In genomic region chr19:45717131-45717982, GRCh38 we compare ENCODE assay signal across 1 cellular context.
A peak's percentile ranks its signal among the peaks of the same experiment; 100 is the strongest.
TF ChIP-seq lines count a peak whose summit lies in the region.

No MANE protein-coding gene starts in this region.

TF ChIP-seq in HepG2, 621 proteins besides CTCF, POLR2A, EP300 and RAD21 (continued from another document and continues in another):
- TF ChIP-seq TFE3 (CRISPR knock-in tag; IDR thresholded peaks at IDR 0.05) = peak; percentile 83
- no peak for TF ChIP-seq STAT5B (CRISPR knock-in tag; IDR thresholded peaks at IDR 0.05)
- TF ChIP-seq ZNF124 (CRISPR knock-in tag; IDR thresholded peaks at IDR 0.05) = 0 out of 2 replicates have a peak, but pooled peaks have one; percentile 21
- no peak for TF ChIP-seq NCOA5 (CRISPR knock-in tag; IDR thresholded peaks at IDR 0.05)
- TF ChIP-seq ZNF83 (CRISPR knock-in tag; IDR thresholded peaks at IDR 0.05; ENCODE audit: borderline replicate concordance) = no peak
- peak; percentile 30 for TF ChIP-seq ZNF883 (CRISPR knock-in tag; IDR thresholded peaks at IDR 0.05; ENCODE audit: not compliant biosample characterization)
- TF ChIP-seq ZBTB8A (CRISPR knock-in tag; IDR thresholded peaks at IDR 0.05; ENCODE audit: borderline replicate concordance, low read depth) = no peak
- TF ChIP-seq HMG20A (CRISPR knock-in tag; IDR thresholded peaks at IDR 0.05; ENCODE audit: borderline replicate concordance) = peak; percentile 39; the same call in 1 of the 2 replicates
- no peak for TF ChIP-seq ZNF660 (CRISPR knock-in tag; IDR thresholded peaks at IDR 0.05; ENCODE audit: borderline replicate concordance, low read depth)
- no peak for TF ChIP-seq ATAD3A (CRISPR knock-in tag; IDR thresholded peaks at IDR 0.05)
- no peak for TF ChIP-seq NR1H2 (CRISPR knock-in tag; IDR thresholded peaks at IDR 0.05; ENCODE audit: borderline replicate concordance, low read depth)
- TF ChIP-seq MXI1 (IDR thresholded peaks at IDR 0.05; ENCODE audit: borderline replicate concordance, low read depth, low read length) = peak; percentile 81; the same call in 2 of the 3 replicates
- TF ChIP-seq ZC3H13 (CRISPR knock-in tag; IDR thresholded peaks at IDR 0.05) = 0 out of 2 replicates have a peak, but pooled peaks have one; percentile 41
- no peak for TF ChIP-seq ZNF274 (CRISPR knock-in tag; IDR thresholded peaks at IDR 0.05)
- no peak for TF ChIP-seq PHF8 (CRISPR knock-in tag; IDR thresholded peaks at IDR 0.05)
- peak; percentile 91 for TF ChIP-seq SMYD3 (CRISPR knock-in tag; IDR thresholded peaks at IDR 0.05)
- TF ChIP-seq ZNF326 (CRISPR knock-in tag; IDR thresholded peaks at IDR 0.05; ENCODE audit: borderline replicate concordance) = no peak
- peak; percentile 59 for TF ChIP-seq ASH2L (IDR thresholded peaks at IDR 0.05; ENCODE audit: insufficient read length, low read depth, low read length)
- peak; percentile 61; the same call in 1 of the 2 replicates for TF ChIP-seq KAT8 (CRISPR knock-in tag; IDR thresholded peaks at IDR 0.05)
- TF ChIP-seq ZFP1 (CRISPR knock-in tag; IDR thresholded peaks at IDR 0.05) = peak; percentile 45; the same call in 1 of the 2 replicates
- no peak; the same call in 1 of the 2 replicates for TF ChIP-seq ZNF441 (CRISPR knock-in tag; IDR thresholded peaks at IDR 0.05; ENCODE audit: borderline replicate concordance)
- TF ChIP-seq ZMYM3 (CRISPR knock-in tag; IDR thresholded peaks at IDR 0.05) = peak; percentile 87
- TF ChIP-seq, protein P1, sequence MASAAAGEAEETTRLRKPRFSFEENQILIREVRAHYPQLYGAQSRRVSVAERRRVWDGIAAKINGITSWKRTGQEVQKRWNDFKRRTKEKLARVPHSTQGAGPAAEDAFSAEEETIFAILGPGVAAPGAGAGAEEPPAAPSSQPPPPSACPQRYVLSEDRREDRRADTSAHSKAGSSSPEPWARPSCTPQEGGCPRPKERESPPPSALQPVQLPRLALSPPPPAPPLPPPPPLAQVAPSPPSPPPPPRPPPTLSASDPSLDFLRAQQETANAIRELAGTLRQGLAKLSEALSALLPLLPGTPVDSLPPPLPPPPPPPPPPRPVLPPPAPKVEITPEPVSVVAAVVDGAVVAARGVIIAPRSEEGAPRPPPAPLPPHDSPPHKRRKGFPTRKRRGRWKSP (CRISPR knock-in tag; IDR thresholded peaks at IDR 0.05) = peak; percentile 49; the same call in 1 of the 2 replicates
- TF ChIP-seq, protein P2, sequence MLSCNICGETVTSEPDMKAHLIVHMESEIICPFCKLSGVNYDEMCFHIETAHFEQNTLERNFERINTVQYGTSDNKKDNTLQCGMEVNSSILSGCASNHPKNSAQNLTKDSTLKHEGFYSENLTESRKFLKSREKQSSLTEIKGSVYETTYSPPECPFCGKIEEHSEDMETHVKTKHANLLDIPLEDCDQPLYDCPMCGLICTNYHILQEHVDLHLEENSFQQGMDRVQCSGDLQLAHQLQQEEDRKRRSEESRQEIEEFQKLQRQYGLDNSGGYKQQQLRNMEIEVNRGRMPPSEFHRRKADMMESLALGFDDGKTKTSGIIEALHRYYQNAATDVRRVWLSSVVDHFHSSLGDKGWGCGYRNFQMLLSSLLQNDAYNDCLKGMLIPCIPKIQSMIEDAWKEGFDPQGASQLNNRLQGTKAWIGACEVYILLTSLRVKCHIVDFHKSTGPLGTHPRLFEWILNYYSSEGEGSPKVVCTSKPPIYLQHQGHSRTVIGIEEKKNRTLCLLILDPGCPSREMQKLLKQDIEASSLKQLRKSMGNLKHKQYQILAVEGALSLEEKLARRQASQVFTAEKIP (CRISPR knock-in tag; IDR thresholded peaks at IDR 0.05; ENCODE audit: borderline replicate concordance) = no peak
- TF ChIP-seq CENPT (CRISPR knock-in tag; IDR thresholded peaks at IDR 0.05; ENCODE audit: low read depth) = no peak
- TF ChIP-seq RAD51 (IDR thresholded peaks at IDR 0.05; ENCODE audit: borderline replicate concordance) = peak; percentile 73
- no peak for TF ChIP-seq AHR (CRISPR knock-in tag; IDR thresholded peaks at IDR 0.05)
- peak; percentile 60 for TF ChIP-seq TAF15 (IDR thresholded peaks at IDR 0.05; ENCODE audit: low read depth, low read length, poor library complexity, severe bottlenecking)
- TF ChIP-seq DR1 (CRISPR knock-in tag; IDR thresholded peaks at IDR 0.05) = no peak
- no peak for TF ChIP-seq ZBTB3 (CRISPR knock-in tag; IDR thresholded peaks at IDR 0.05; ENCODE audit: borderline replicate concordance, low read depth)
- TF ChIP-seq ZNF260 (CRISPR knock-in tag; IDR thresholded peaks at IDR 0.05; ENCODE audit: borderline replicate concordance, low read depth) = no peak
- TF ChIP-seq, protein P3, sequence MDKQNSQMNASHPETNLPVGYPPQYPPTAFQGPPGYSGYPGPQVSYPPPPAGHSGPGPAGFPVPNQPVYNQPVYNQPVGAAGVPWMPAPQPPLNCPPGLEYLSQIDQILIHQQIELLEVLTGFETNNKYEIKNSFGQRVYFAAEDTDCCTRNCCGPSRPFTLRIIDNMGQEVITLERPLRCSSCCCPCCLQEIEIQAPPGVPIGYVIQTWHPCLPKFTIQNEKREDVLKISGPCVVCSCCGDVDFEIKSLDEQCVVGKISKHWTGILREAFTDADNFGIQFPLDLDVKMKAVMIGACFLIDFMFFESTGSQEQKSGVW (CRISPR knock-in tag; IDR thresholded peaks at IDR 0.05; ENCODE audit: borderline replicate concordance) = no peak
- TF ChIP-seq SETDB1 (CRISPR knock-in tag; IDR thresholded peaks at IDR 0.05; ENCODE audit: borderline replicate concordance) = no peak
- no peak for TF ChIP-seq FOXM1 (CRISPR knock-in tag; IDR thresholded peaks at IDR 0.05)
- TF ChIP-seq TMF1 (CRISPR knock-in tag; IDR thresholded peaks at IDR 0.05; ENCODE audit: low read depth) = 0 out of 2 replicates have a peak, but pooled peaks have one; percentile 31
- TF ChIP-seq KAT7 (CRISPR knock-in tag; IDR thresholded peaks at IDR 0.05; ENCODE audit: borderline replicate concordance) = no peak
- no peak for TF ChIP-seq ZNF24 (IDR thresholded peaks at IDR 0.05)
- TF ChIP-seq KDM6A (CRISPR knock-in tag; IDR thresholded peaks at IDR 0.05; ENCODE audit: low read depth) = peak; percentile 76
- TF ChIP-seq HES4 (CRISPR knock-in tag; IDR thresholded peaks at IDR 0.05; ENCODE audit: borderline replicate concordance) = no peak; the same call in 1 of the 2 replicates
- TF ChIP-seq BCLAF1 (IDR thresholded peaks at IDR 0.05) = no peak
- no peak for TF ChIP-seq ZNF713 (CRISPR knock-in tag; IDR thresholded peaks at IDR 0.05)
- TF ChIP-seq, protein P4, sequence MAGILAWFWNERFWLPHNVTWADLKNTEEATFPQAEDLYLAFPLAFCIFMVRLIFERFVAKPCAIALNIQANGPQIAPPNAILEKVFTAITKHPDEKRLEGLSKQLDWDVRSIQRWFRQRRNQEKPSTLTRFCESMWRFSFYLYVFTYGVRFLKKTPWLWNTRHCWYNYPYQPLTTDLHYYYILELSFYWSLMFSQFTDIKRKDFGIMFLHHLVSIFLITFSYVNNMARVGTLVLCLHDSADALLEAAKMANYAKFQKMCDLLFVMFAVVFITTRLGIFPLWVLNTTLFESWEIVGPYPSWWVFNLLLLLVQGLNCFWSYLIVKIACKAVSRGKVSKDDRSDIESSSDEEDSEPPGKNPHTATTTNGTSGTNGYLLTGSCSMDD (CRISPR knock-in tag; IDR thresholded peaks at IDR 0.05) = no peak
- TF ChIP-seq, protein P5, sequence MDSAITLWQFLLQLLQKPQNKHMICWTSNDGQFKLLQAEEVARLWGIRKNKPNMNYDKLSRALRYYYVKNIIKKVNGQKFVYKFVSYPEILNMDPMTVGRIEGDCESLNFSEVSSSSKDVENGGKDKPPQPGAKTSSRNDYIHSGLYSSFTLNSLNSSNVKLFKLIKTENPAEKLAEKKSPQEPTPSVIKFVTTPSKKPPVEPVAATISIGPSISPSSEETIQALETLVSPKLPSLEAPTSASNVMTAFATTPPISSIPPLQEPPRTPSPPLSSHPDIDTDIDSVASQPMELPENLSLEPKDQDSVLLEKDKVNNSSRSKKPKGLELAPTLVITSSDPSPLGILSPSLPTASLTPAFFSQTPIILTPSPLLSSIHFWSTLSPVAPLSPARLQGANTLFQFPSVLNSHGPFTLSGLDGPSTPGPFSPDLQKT (CRISPR knock-in tag; IDR thresholded peaks at IDR 0.05; ENCODE audit: borderline replicate concordance) = no peak
- TF ChIP-seq MTF2 (CRISPR knock-in tag; IDR thresholded peaks at IDR 0.05; ENCODE audit: borderline replicate concordance) = no peak
- TF ChIP-seq HNRNPK (IDR thresholded peaks at IDR 0.05; ENCODE audit: low read depth, low read length, poor library complexity, severe bottlenecking) = peak; percentile 95
- TF ChIP-seq ATF6 (CRISPR knock-in tag; conservative IDR thresholded peaks at IDR 0.05) = no peak
- TF ChIP-seq MXD1 (CRISPR knock-in tag; IDR thresholded peaks at IDR 0.05) = no peak
- TF ChIP-seq KLF16 (CRISPR knock-in tag; IDR thresholded peaks at IDR 0.05) = peak in 1 of 2 experiments; percentile 76; a peak in 2 of 4 replicates
- TF ChIP-seq ZBTB10 (CRISPR knock-in tag; IDR thresholded peaks at IDR 0.05; ENCODE audit: borderline replicate concordance) = no peak; the same call in 1 of the 2 replicates
- peak; percentile 83 for TF ChIP-seq ARNTL (CRISPR knock-in tag; IDR thresholded peaks at IDR 0.05)
- no peak; the same call in 1 of the 2 replicates for TF ChIP-seq KDM5B (CRISPR knock-in tag; IDR thresholded peaks at IDR 0.05; ENCODE audit: borderline replicate concordance)
- no peak for TF ChIP-seq THYN1 (CRISPR knock-in tag; IDR thresholded peaks at IDR 0.05; ENCODE audit: borderline replicate concordance, low read depth)
- peak; percentile 56; the same call in 1 of the 2 replicates for TF ChIP-seq FOXO1 (CRISPR knock-in tag; IDR thresholded peaks at IDR 0.05)
